13 cellular contexts compared by ENCODE assay signal in genomic region chr3:152496716-152497115, GRCh38.
DNase-seq lines count a peak whose midpoint lies in the region; ATAC-seq and TF ChIP-seq lines count a peak whose summit lies in the region.
"Had no signal": no experiment of that assay in that cellular context is flagged by ENCODE, and none has a peak within 500 bp of the region (broad histone marks: within the 10 kb centered on the region; RNA-seq: fewer than 3 reads in every experiment).

No MANE protein-coding gene starts in this region.

- peaks cover 27% of the 10 kb centered on the region for H3K4me1 Mint-ChIP-seq in activated T-helper 1 cell treated with anti-CD3 and anti-CD28 coated beads, Interleukin-12 subunit alpha, Interleukin-12 subunit beta, Interleukin-2, Interleukin-4 antibody, amounts not matched to agents 30 ng/mL and 10 ng/mL and 1 ng/mL, durations not matched to agents 14 hours and 24 hours and 36 hours (ENCODE audit: low read depth)

- H3K4me2 ChIP-seq in mesendoderm (ENCODE audit: low read length) (no peak overlapping the region), smooth muscle cell (no peak overlapping the region)

- peaks cover 10% of the 10 kb centered on the region for H3K27me3 Mint-ChIP-seq in activated T-helper 1 cell treated with anti-CD3 and anti-CD28 coated beads, Interleukin-12 subunit alpha, Interleukin-12 subunit beta, Interleukin-2, Interleukin-4 antibody, amounts not matched to agents 30 ng/mL and 10 ng/mL and 1 ng/mL, durations not matched to agents 14 hours and 24 hours and 36 hours (ENCODE audit: insufficient read depth)

- no peak overlapping the region for H3K18ac ChIP-seq in mesendoderm (ENCODE audit: low read length)

- no peak overlapping the region for H2AK5ac ChIP-seq in mesendoderm (ENCODE audit: low read length)

- H3K27me3 ChIP-seq in mesendoderm (ENCODE audit: insufficient read depth, low read length, poor library complexity) (no peaks in the 10 kb centered on the region), smooth muscle cell (ENCODE audit: low read depth) (no peaks in the 10 kb centered on the region)
- H3K27me3 ChIP-seq: dorsolateral prefrontal cortex had no signal

- DNase-seq in mesendoderm (no peak), cortex of kidney (lab: John Stamatoyannopoulos, UW) (no peak), smooth muscle cell (lab: John Stamatoyannopoulos, UW; ENCODE audit: unreplicated experiment) (no peak)
- no peak for DNase-seq in activated T-helper 1 cell treated with anti-CD3 and anti-CD28 coated beads, Interleukin-12 subunit alpha, Interleukin-12 subunit beta, Interleukin-2, Interleukin-4 antibody, amounts not matched to agents 30 ng/mL and 10 ng/mL and 1 ng/mL, durations not matched to agents 14 hours and 24 hours and 36 hours (ENCODE audit: low spot score)
- DNase-seq: activated CD8-positive, alpha-beta memory T cell treated with anti-CD3 and anti-CD28 coated beads, Interleukin-2, amount 50 U/mL, for 4 hours; amniotic stem cell; dorsolateral prefrontal cortex; left colon; stimulated activated CD4-positive, alpha-beta T cell treated with anti-CD3 and anti-CD28 coated beads, Interleukin-12 subunit alpha, Interleukin-12 subunit beta, amount 100 ng/mL, for 4 hours had no signal

- H2BK120ac ChIP-seq in mesendoderm (ENCODE audit: low read depth, low read length): no peak overlapping the region

- H3K4me1 ChIP-seq in mesendoderm (ENCODE audit: control insufficient read depth, low read depth, low read length): no peaks in the 10 kb centered on the region
- no peaks in the 10 kb centered on the region for H3K4me1 ChIP-seq in smooth muscle cell (ENCODE audit: low read depth)

- H4K8ac ChIP-seq in mesendoderm (ENCODE audit: low read depth, low read length): no peak overlapping the region

- intact Hi-C loops in activated T-helper 1 cell treated with anti-CD3 and anti-CD28 coated beads, Interleukin-12 subunit alpha, Interleukin-12 subunit beta, Interleukin-2, Interleukin-4 antibody, amounts not matched to agents 30 ng/mL and 10 ng/mL and 1 ng/mL, durations not matched to agents 14 hours and 24 hours and 36 hours (cut with micrococcal nuclease): no loop called here

- WGBS in mesendoderm (ENCODE audit: extremely low coverage, insufficient coverage, low lambda C conversion rate): no CpG with 5 or more reads among the region's 1 CpG
- WGBS in smooth muscle cell (ENCODE audit: low lambda C conversion rate): 35% methylated on average over 1 of the region's 1 CpG

- no peaks in the 10 kb centered on the region for H4K20me1 ChIP-seq in smooth muscle cell (ENCODE audit: low read depth)

- H3F3A ChIP-seq in smooth muscle cell (ENCODE audit: low read depth): no peaks in the 10 kb centered on the region

- no peak overlapping the region for H2BK5ac ChIP-seq in mesendoderm (ENCODE audit: low read length)

- no peak overlapping the region for H3K4ac ChIP-seq in mesendoderm (ENCODE audit: low read depth, low read length)

- H3K4me3 Mint-ChIP-seq in activated T-helper 1 cell treated with anti-CD3 and anti-CD28 coated beads, Interleukin-12 subunit alpha, Interleukin-12 subunit beta, Interleukin-2, Interleukin-4 antibody, amounts not matched to agents 30 ng/mL and 10 ng/mL and 1 ng/mL, durations not matched to agents 14 hours and 24 hours and 36 hours: no peak overlapping the region

- H3K36me3 ChIP-seq in mesendoderm (ENCODE audit: control insufficient read depth, insufficient read depth, low read length): no peaks in the 10 kb centered on the region
- no peaks in the 10 kb centered on the region for H3K36me3 ChIP-seq in smooth muscle cell (ENCODE audit: low read depth)

- no peak overlapping the region for H2AFZ ChIP-seq in smooth muscle cell (ENCODE audit: low read depth)

- H4K5ac ChIP-seq in mesendoderm (ENCODE audit: low read length): no peak overlapping the region

- no peak overlapping the region for H3K27ac Mint-ChIP-seq in activated T-helper 1 cell treated with anti-CD3 and anti-CD28 coated beads, Interleukin-12 subunit alpha, Interleukin-12 subunit beta, Interleukin-2, Interleukin-4 antibody, amounts not matched to agents 30 ng/mL and 10 ng/mL and 1 ng/mL, durations not matched to agents 14 hours and 24 hours and 36 hours

- H3K4me3 ChIP-seq in mesendoderm (ENCODE audit: low read length) (no peak overlapping the region), smooth muscle cell (no peak overlapping the region)
- H3K4me3 ChIP-seq: dorsolateral prefrontal cortex had no signal

- no peaks in the 10 kb centered on the region for H3K9me3 ChIP-seq in smooth muscle cell (replicated peaks; ENCODE audit: low read depth)

- H3K56ac ChIP-seq in mesendoderm (ENCODE audit: low read length): no peak overlapping the region

- no peak overlapping the region for H3K23ac ChIP-seq in mesendoderm (ENCODE audit: low read length)

- TF ChIP-seq CTCF in smooth muscle cell (IDR thresholded peaks at IDR 0.05; ENCODE audit: borderline replicate concordance, insufficient read depth, poor library complexity, severe bottlenecking): no peak

- H3K79me2 ChIP-seq in mesendoderm (ENCODE audit: control insufficient read depth, insufficient read depth, low read length) (no peaks in the 10 kb centered on the region), smooth muscle cell (ENCODE audit: low read depth) (no peaks in the 10 kb centered on the region)

- no peaks in the 10 kb centered on the region for H3K79me1 ChIP-seq in mesendoderm (ENCODE audit: low read length)

- peak overlapping the region; percentile 74 for H2BK15ac ChIP-seq in mesendoderm (replicated peaks; ENCODE audit: low read depth)

- peak; percentile 66 for ATAC-seq in GM18502 (IDR thresholded peaks at IDR 0.05; ENCODE audit: poor library complexity, unreplicated experiment)
- peak; percentile 49 for ATAC-seq in GM21619 (IDR thresholded peaks at IDR 0.05; ENCODE audit: unreplicated experiment)
- peak; percentile 42 for ATAC-seq in HG03469 (IDR thresholded peaks at IDR 0.05; ENCODE audit: unreplicated experiment)
- no peak for ATAC-seq in HG03159 (IDR thresholded peaks at IDR 0.05; ENCODE audit: unreplicated experiment)
- ATAC-seq: left colon had no signal

- no peaks in the 10 kb centered on the region for H3K9me3 Mint-ChIP-seq in activated T-helper 1 cell treated with anti-CD3 and anti-CD28 coated beads, Interleukin-12 subunit alpha, Interleukin-12 subunit beta, Interleukin-2, Interleukin-4 antibody, amounts not matched to agents 30 ng/mL and 10 ng/mL and 1 ng/mL, durations not matched to agents 14 hours and 24 hours and 36 hours

- H3K9ac ChIP-seq in mesendoderm (ENCODE audit: low read length) (no peak overlapping the region), smooth muscle cell (ENCODE audit: low read depth) (no peak overlapping the region)

- H3K27ac ChIP-seq in mesendoderm (ENCODE audit: low read depth, low read length): no peak overlapping the region
- no peak overlapping the region for H3K27ac ChIP-seq in smooth muscle cell (ENCODE audit: low read depth)
- H3K27ac ChIP-seq: dorsolateral prefrontal cortex had no signal

- H3K36me3 Mint-ChIP-seq in activated T-helper 1 cell treated with anti-CD3 and anti-CD28 coated beads, Interleukin-12 subunit alpha, Interleukin-12 subunit beta, Interleukin-2, Interleukin-4 antibody, amounts not matched to agents 30 ng/mL and 10 ng/mL and 1 ng/mL, durations not matched to agents 14 hours and 24 hours and 36 hours (ENCODE audit: low read depth): peaks cover 3% of the 10 kb centered on the region
